9 cellular contexts compared by ENCODE assay signal in the genomic region with DNA sequence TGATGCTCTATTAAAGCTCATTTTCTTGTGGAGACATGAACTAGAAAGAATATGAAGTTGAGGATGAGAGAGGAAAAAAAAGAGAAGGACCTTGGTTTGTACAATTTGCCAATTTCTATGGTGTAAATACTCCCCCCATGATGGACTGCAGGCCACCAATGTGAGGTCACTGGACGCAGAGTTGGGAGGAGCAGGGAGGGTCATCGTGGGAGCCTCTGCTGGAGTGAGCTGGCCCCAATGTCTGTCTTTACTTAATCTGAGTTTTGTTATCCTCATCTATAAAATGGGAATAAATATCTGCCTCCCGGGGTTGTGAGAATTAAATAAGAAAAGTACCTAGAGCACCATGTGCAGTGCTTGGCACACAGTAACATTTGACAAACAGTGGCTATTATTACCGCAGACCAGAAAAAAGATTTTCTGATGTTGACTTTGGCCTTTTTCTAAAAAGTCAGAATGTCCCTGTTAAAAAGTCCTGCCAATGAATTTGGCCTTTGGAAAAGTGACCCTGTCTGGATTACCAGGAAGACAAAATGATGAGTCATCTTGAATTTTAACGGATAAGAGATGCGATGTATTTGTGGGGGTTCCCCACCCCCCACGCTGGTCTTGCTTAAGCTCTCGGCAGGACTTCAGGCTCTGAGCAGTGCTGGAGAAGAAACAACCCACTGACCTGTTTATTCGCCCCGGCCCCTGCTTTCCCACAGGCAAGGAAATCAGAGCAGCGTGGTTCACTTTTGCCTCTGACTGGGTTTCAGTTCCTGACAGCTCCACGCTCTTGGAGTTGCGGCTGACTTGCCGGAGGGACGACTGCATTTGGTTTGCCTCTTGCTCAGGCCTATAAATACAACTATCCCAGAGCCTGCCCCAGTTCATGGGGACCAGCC. TPM values are rescaled to one million over a fixed set of nuclear protein-coding genes. Genes with fewer than 3 reads are reported as not detected.
A peak's percentile ranks its signal among the peaks of the same experiment; 100 is the strongest.
DNase-seq lines count a peak whose midpoint lies in the region; TF ChIP-seq lines count a peak whose summit lies in the region.
"Had no signal": no experiment of that assay in that cellular context is flagged by ENCODE, and none has a peak within 500 bp of the region (broad histone marks: within the 10 kb centered on the region; RNA-seq: fewer than 3 reads in every experiment).

No MANE protein-coding gene starts in this region.

- no peak overlapping the region for H3K4me3 Mint-ChIP-seq in activated CD4-positive, alpha-beta memory T cell treated with anti-CD3 and anti-CD28 coated beads for 36 hours

- no peak overlapping the region for H3K27ac Mint-ChIP-seq in activated CD4-positive, alpha-beta memory T cell treated with anti-CD3 and anti-CD28 coated beads for 36 hours

- CTCF ChIA-PET in RWPE1 (lab: Yijun Ruan, JAX): interaction anchor here (0.7 kb wide), 1 partner anchor 510 kb away, joined by 3 read pairs; no protein-coding TSS in a partner anchor
- CTCF ChIA-PET in activated CD4-positive, alpha-beta memory T cell treated with anti-CD3 and anti-CD28 coated beads for 36 hours (lab: Charles Lee): no interaction called here

- H3K27ac ChIP-seq in RWPE1 (peak overlapping the region; percentile 69), neutrophil (peak overlapping the region; percentile 57)

- peaks cover 12 to 14% of the 10 kb centered on the region in 2 experiments for H3K4me1 ChIP-seq in neutrophil (ENCODE audit: control insufficient read depth in 1 of 2, insufficient read depth in 1 of 2, low read depth in 1 of 2, low read length in 1 of 2)

- no peaks in the 10 kb centered on the region for H3K9me3 Mint-ChIP-seq in activated CD4-positive, alpha-beta memory T cell treated with anti-CD3 and anti-CD28 coated beads for 36 hours

- no peaks in the 10 kb centered on the region for H3K36me3 ChIP-seq in neutrophil

- no peaks in the 10 kb centered on the region for H3K27me3 Mint-ChIP-seq in activated CD4-positive, alpha-beta memory T cell treated with anti-CD3 and anti-CD28 coated beads for 36 hours

- intact Hi-C loops in activated CD4-positive, alpha-beta memory T cell treated with anti-CD3 and anti-CD28 coated beads for 36 hours (cut with micrococcal nuclease): no loop called here

- POLR2A ChIA-PET in RWPE1 (lab: Yijun Ruan, JAX; ENCODE audit: low non-redundant PET): interaction anchor here (0.7 kb wide), 1 partner anchor 8 kb away, joined by 3 read pairs; no protein-coding TSS in a partner anchor
- POLR2A ChIA-PET in activated CD4-positive, alpha-beta memory T cell treated with anti-CD3 and anti-CD28 coated beads for 36 hours (lab: Charles Lee): no interaction called here

- H3K4me3 ChIP-seq in neutrophil (ENCODE audit: low read depth in 1 of 2, low read length in 1 of 2): no peak overlapping the region

- DNase-seq in AG08395 (ENCODE audit: low spot score) (peak; percentile 49), RWPE1 (ENCODE audit: low spot score) (no peak), fibroblast of the conjunctiva (ENCODE audit: low read depth) (peak; percentile 81), SKM-1 treated with dmso at 0.1 percent for 144 hours (lab: John Stamatoyannopoulos, UW; ENCODE audit: unreplicated experiment) (no peak), GM13977 (ENCODE audit: low spot score) (no peak)
- DNase-seq in activated CD4-positive, alpha-beta memory T cell treated with anti-CD3 and anti-CD28 coated beads for 36 hours: no peak
- no peak for DNase-seq in stimulated activated naive CD4-positive, alpha-beta T cell treated with Interleukin-2 at 50 U/mL for 16 hours (lab: John Stamatoyannopoulos, UW)
- DNase-seq: Caco-2 had no signal

- H3K9me3 ChIP-seq in neutrophil: no peaks in the 10 kb centered on the region
- H3K9me3 ChIP-seq: Caco-2 had no signal

- no peaks in the 10 kb centered on the region for H3K27me3 ChIP-seq in neutrophil

- H3K4me1 Mint-ChIP-seq in activated CD4-positive, alpha-beta memory T cell treated with anti-CD3 and anti-CD28 coated beads for 36 hours (ENCODE audit: low read depth): peaks cover 5% of the 10 kb centered on the region

- H3K36me3 Mint-ChIP-seq in activated CD4-positive, alpha-beta memory T cell treated with anti-CD3 and anti-CD28 coated beads for 36 hours: no peaks in the 10 kb centered on the region

- in situ Hi-C loops in GM13977 (cut with MboI; ENCODE audit: low pct_unique_long_range_greater_than_20kb, low sequenced_read_pairs, unreplicated experiment): no loop called here

- TF ChIP-seq CTCF in RWPE1 (conservative IDR thresholded peaks at IDR 0.05; ENCODE audit: low read depth) (no peak), neutrophil (IDR thresholded peaks at IDR 0.05) (no peak), GM13977 (IDR thresholded peaks at IDR 0.05; ENCODE audit: extremely low read depth, insufficient read depth, missing control alignments) (no peak)

RNA-seq across cellular contexts. Expression of gene FOSL2, which starts 50.3 kb away (rescaled TPM):
- total RNA-seq in activated CD4-positive, alpha-beta memory T cell treated with anti-CD3 and anti-CD28 coated beads for 36 hours: 100 to 1,000 TPM; 172 to 182 TPM

Comparison
In these comparisons a context has a peak if more than half of its experiments do, and no peak if none do; other contexts are left out.
1. DNase-seq: peak in AG08395 (single experiment) and fibroblast of the conjunctiva (single experiment); none in RWPE1 (single experiment), activated CD4-positive, alpha-beta memory T cell treated with anti-CD3 and anti-CD28 coated beads for 36 hours (single experiment), stimulated activated naive CD4-positive, alpha-beta T cell treated with Interleukin-2 at 50 U/mL for 16 hours (single experiment), SKM-1 treated with dmso at 0.1 percent for 144 hours (single experiment) and GM13977 (single experiment).